25 cellular contexts compared by ENCODE assay signal in genomic region chr21:43808367-43808766, GRCh38. TPM values are rescaled to one million over a fixed set of nuclear protein-coding genes. Genes with fewer than 3 reads are reported as not detected.
DNase-seq lines count a peak whose midpoint lies in the region; ATAC-seq and TF ChIP-seq lines count a peak whose summit lies in the region.
"Had no signal": no experiment of that assay in that cellular context is flagged by ENCODE, and none has a peak within 500 bp of the region (broad histone marks: within the 10 kb centered on the region; RNA-seq: fewer than 3 reads in every experiment).

No MANE protein-coding gene starts in this region.

- H3K9me3 Mint-ChIP-seq in activated T-cell treated with anti-CD3 and anti-CD28 coated beads, Interleukin-2, amount 50 U/mL, for 24 hours = no peaks in the 10 kb centered on the region
- no peaks in the 10 kb centered on the region for H3K9me3 Mint-ChIP-seq in activated T-cell treated with anti-CD3 and anti-CD28 coated beads, Interleukin-2, amount 50 U/mL, for 72 hours
- H3K9me3 Mint-ChIP-seq: CD8-positive, alpha-beta memory T cell; HFFc6 had no signal

- no peak for DNase-seq in activated T-cell treated with anti-CD3 and anti-CD28 coated beads, Interleukin-2, amount 50 U/mL, for 24 hours
- DNase-seq in activated T-cell treated with anti-CD3 and anti-CD28 coated beads, Interleukin-2, amount 50 U/mL, for 72 hours = no peak
- no peak for DNase-seq in RWPE1 (ENCODE audit: low spot score)
- no peak for DNase-seq in neuronal stem cell (ENCODE audit: low spot score)
- DNase-seq in dedifferentiated amniotic fluid mesenchymal stem cell (ENCODE audit: extremely low spot score) = no peak
- DNase-seq in SW480 (ENCODE audit: low spot score) = no peak
- DNase-seq in transverse colon = no peak
- DNase-seq: ACHN; Calu3; CD8-positive, alpha-beta memory T cell; DMS153; GDM1; H7; HFFc6; KBM-7; NCI-H1092; NCI-H1436; NCI-H187 treated with DMSO at 0.1 percent for 48 hours; NCI-H2107; NCI-H446 treated with DMSO at 0.1 percent for 48 hours; NCI-H526 treated with DMSO at 0.1 percent for 48 hours; SJCRH30 had no signal

- no peak overlapping the region for H3K9ac ChIP-seq in neuronal stem cell (ENCODE audit: low read depth, low read length, poor library complexity)

- H3K79me1 ChIP-seq in neuronal stem cell (ENCODE audit: low read depth, low read length) = peaks cover 9% of the 10 kb centered on the region

- TF ChIP-seq EP300 in transverse colon (IDR thresholded peaks at IDR 0.05; ENCODE audit: low read depth) = no peak

- H3K4me1 ChIP-seq in DOHH2 (ENCODE audit: control insufficient read depth, low read length) = peaks cover 79% of the 10 kb centered on the region
- peaks cover 6% of the 10 kb centered on the region in 2 donors for H3K4me1 ChIP-seq in neuronal stem cell (ENCODE audit: control insufficient read depth in 2 of 2, insufficient read depth in 1 of 2, low read depth in 1 of 2, low read length in 2 of 2)
- H3K4me1 ChIP-seq in transverse colon = peaks cover 7 to 28% (median 23%) of the 10 kb centered on the region in 4 donors

- no peak overlapping the region for H4K8ac ChIP-seq in neuronal stem cell (ENCODE audit: low read depth, low read length)

- peak overlapping the region; percentile 73 for H3K27ac ChIP-seq in DOHH2 (ENCODE audit: low read depth, low read length)
- H3K27ac ChIP-seq in RWPE1 = peak overlapping the region; percentile 75
- H3K27ac ChIP-seq in neuronal stem cell (replicated peaks; ENCODE audit: low read length) = no peak overlapping the region
- no peak overlapping the region for H3K27ac ChIP-seq in transverse colon
- H3K27ac ChIP-seq: 22Rv1, C4-2B, SJCRH30 had no signal

- H3K27me3 ChIP-seq in DOHH2 (ENCODE audit: control insufficient read depth, low read length) (no peaks in the 10 kb centered on the region), neuronal stem cell (ENCODE audit: control insufficient read depth in 3 of 3, insufficient read depth in 3 of 3, low read depth in 1 of 3, low read length in 3 of 3) (no peaks in the 10 kb centered on the region), transverse colon (no peaks in the 10 kb centered on the region)
- H3K27me3 ChIP-seq: SJCRH30 had no signal

- CTCF ChIA-PET in RWPE1 (lab: Yijun Ruan, JAX) = interaction anchor here (0.5 kb wide), 1 partner anchor 116 kb away, joined by 3 read pairs; no protein-coding TSS in a partner anchor

- H3K23ac ChIP-seq in neuronal stem cell (ENCODE audit: low read depth, low read length, poor library complexity) = no peak overlapping the region

- H3K14ac ChIP-seq in neuronal stem cell (ENCODE audit: low read length) = peak overlapping the region; percentile 71

- H2BK15ac ChIP-seq in neuronal stem cell (ENCODE audit: low read length) = no peak overlapping the region

- H3K27ac Mint-ChIP-seq in activated T-cell treated with anti-CD3 and anti-CD28 coated beads, Interleukin-2, amount 50 U/mL, for 24 hours = peak overlapping the region; percentile 37
- H3K27ac Mint-ChIP-seq in activated T-cell treated with anti-CD3 and anti-CD28 coated beads, Interleukin-2, amount 50 U/mL, for 72 hours = no peak overlapping the region
- H3K27ac Mint-ChIP-seq: CD8-positive, alpha-beta memory T cell; HFFc6 had no signal

- H3K79me2 ChIP-seq in DOHH2 (ENCODE audit: control insufficient read depth, low read length) = peaks cover 43% of the 10 kb centered on the region

- H3F3A ChIP-seq in DOHH2 (ENCODE audit: control insufficient read depth, insufficient read depth) = peaks cover 19% of the 10 kb centered on the region

- no peak overlapping the region for H2BK120ac ChIP-seq in neuronal stem cell (ENCODE audit: low read depth, low read length)

- no peak overlapping the region for H3K4me3 Mint-ChIP-seq in activated T-cell treated with anti-CD3 and anti-CD28 coated beads, Interleukin-2, amount 50 U/mL, for 24 hours
- H3K4me3 Mint-ChIP-seq in activated T-cell treated with anti-CD3 and anti-CD28 coated beads, Interleukin-2, amount 50 U/mL, for 72 hours = no peak overlapping the region
- H3K4me3 Mint-ChIP-seq: CD8-positive, alpha-beta memory T cell; HFFc6 had no signal

- peaks cover 49% of the 10 kb centered on the region for H3K36me3 Mint-ChIP-seq in activated T-cell treated with anti-CD3 and anti-CD28 coated beads, Interleukin-2, amount 50 U/mL, for 24 hours (ENCODE audit: low read depth)
- peaks cover 0 to 2% of the 10 kb centered on the region in 2 donors for H3K36me3 Mint-ChIP-seq in activated T-cell treated with anti-CD3 and anti-CD28 coated beads, Interleukin-2, amount 50 U/mL, for 72 hours (ENCODE audit: insufficient read depth in 2 of 2)

- no peaks in the 10 kb centered on the region for H3K27me3 Mint-ChIP-seq in activated T-cell treated with anti-CD3 and anti-CD28 coated beads, Interleukin-2, amount 50 U/mL, for 24 hours
- no peaks in the 10 kb centered on the region for H3K27me3 Mint-ChIP-seq in activated T-cell treated with anti-CD3 and anti-CD28 coated beads, Interleukin-2, amount 50 U/mL, for 72 hours (ENCODE audit: low read depth)

- no peak for ATAC-seq in activated T-cell treated with anti-CD3 and anti-CD28 coated beads, Interleukin-2, amount 50 U/mL, for 72 hours (replicated peaks in 1 of 2)

- H3K4me2 ChIP-seq in DOHH2 (ENCODE audit: low read length) (peak overlapping the region; percentile 92), neuronal stem cell (ENCODE audit: insufficient read depth, low read length, poor library complexity, severe bottlenecking) (no peak overlapping the region)

- H2BK12ac ChIP-seq in neuronal stem cell (ENCODE audit: low read length) = no peak overlapping the region

- H3K18ac ChIP-seq in neuronal stem cell (ENCODE audit: low read length) = no peak overlapping the region

- no peak for TF ChIP-seq POLR2A in transverse colon (IDR thresholded peaks at IDR 0.05)

- no peak overlapping the region for H2BK5ac ChIP-seq in neuronal stem cell (ENCODE audit: low read length)

- no peaks in the 10 kb centered on the region for H3K9me2 ChIP-seq in DOHH2 (replicated peaks; ENCODE audit: control insufficient read depth, low read length)

- no peak for TF ChIP-seq CTCF in DOHH2 (IDR thresholded peaks at IDR 0.05; ENCODE audit: low read depth, low read length, poor library complexity, severe bottlenecking)
- no peak for TF ChIP-seq CTCF in RWPE1 (conservative IDR thresholded peaks at IDR 0.05; ENCODE audit: low read depth)
- TF ChIP-seq CTCF in transverse colon (IDR thresholded peaks at IDR 0.05) = no peak

- H3K4ac ChIP-seq in neuronal stem cell (ENCODE audit: low read length) = no peak overlapping the region

- peaks cover 5% of the 10 kb centered on the region for H3K4me1 Mint-ChIP-seq in activated T-cell treated with anti-CD3 and anti-CD28 coated beads, Interleukin-2, amount 50 U/mL, for 24 hours (ENCODE audit: low read depth)
- peaks cover 21% of the 10 kb centered on the region for H3K4me1 Mint-ChIP-seq in activated T-cell treated with anti-CD3 and anti-CD28 coated beads, Interleukin-2, amount 50 U/mL, for 72 hours (ENCODE audit: low read depth)

- no peak overlapping the region for H4K91ac ChIP-seq in neuronal stem cell (ENCODE audit: low read depth, low read length, poor library complexity)

- no peak overlapping the region for H2AK5ac ChIP-seq in neuronal stem cell (ENCODE audit: low read depth, low read length)

- in situ Hi-C loops in transverse colon (cut with MboI; ENCODE audit: low pct_ligation_motif_present in 1 of 4, low pct_unique_long_range_greater_than_20kb in 1 of 4, low sequenced_read_pairs in 3 of 4) = loop anchor here in 2 of 4 donors (25.0 kb wide), 2 partner anchors 129 to 179 kb away; no protein-coding TSS in a partner anchor

- WGBS in neuronal stem cell (ENCODE audit: extremely low coverage in 2 of 2, insufficient read length in 2 of 2, insufficient replicate concordance in 1 of 2), 2 donors = no CpG with 5 or more reads among the region's 18 CpGs
- WGBS in transverse colon (ENCODE audit: low coverage in 1 of 2), 2 donors = 83% methylated on average over 18 of the region's 18 CpGs; no CpG with 5 or more reads in 1 of the 2 donors

- intact Hi-C loops in transverse colon (cut with DNase I; ENCODE audit: low total_unique reads) = no loop called here

- POLR2A ChIA-PET in RWPE1 (lab: Yijun Ruan, JAX; ENCODE audit: low non-redundant PET) = no interaction called here

- H3K36me3 ChIP-seq in DOHH2 (ENCODE audit: control insufficient read depth, low read length) (peaks cover 40% of the 10 kb centered on the region), neuronal stem cell (replicated peaks in 1 of 2; ENCODE audit: control insufficient read depth in 2 of 2, insufficient read depth in 2 of 2, low read length in 2 of 2) (peaks cover 15 to 26% of the 10 kb centered on the region in 2 donors), transverse colon (no peaks in the 10 kb centered on the region)

- no peak overlapping the region for H2AFZ ChIP-seq in neuronal stem cell (ENCODE audit: low read length)

- H4K20me1 ChIP-seq in DOHH2 (ENCODE audit: control insufficient read depth, insufficient read depth, low read depth, low read length) = peaks cover 4% of the 10 kb centered on the region; the same call in 1 of the 2 replicates

- H3K9me3 ChIP-seq in DOHH2 (ENCODE audit: control insufficient read depth, insufficient read depth, low read length) (no peaks in the 10 kb centered on the region), neuronal stem cell (replicated peaks in 1 of 2; ENCODE audit: control insufficient read depth in 2 of 2, insufficient read depth in 1 of 2, low read depth in 1 of 2, low read length in 2 of 2) (peaks cover 0 to 2% of the 10 kb centered on the region in 2 donors), transverse colon (no peaks in the 10 kb centered on the region)
- H3K9me3 ChIP-seq: SJCRH30 had no signal

- peak overlapping the region; percentile 73 for H3K4me3 ChIP-seq in DOHH2 (ENCODE audit: low read length)
- H3K4me3 ChIP-seq in neuronal stem cell (ENCODE audit: low read length in 2 of 2) = no peak overlapping the region
- H3K4me3 ChIP-seq in transverse colon = no peak overlapping the region
- H3K4me3 ChIP-seq: SJCRH30 had no signal

RNA-seq across cellular contexts. Expression of gene RRP1, which starts 19.0 kb away (rescaled TPM):
- 10 to 100 TPM; 30.3 to 41.9 TPM for total RNA-seq in activated T-cell treated with anti-CD3 and anti-CD28 coated beads, Interleukin-2, amount 50 U/mL, for 72 hours
- polyA plus RNA-seq in neuronal stem cell (2013, experiment 1 of 2) = 18.5 TPM
- polyA plus RNA-seq in neuronal stem cell (2013, experiment 2 of 2) = 19.3 TPM
- 10 to 100 TPM in 2 of 4 donors, 1 to 10 TPM in 2; 5.2 to 26.1 (median 11.1) TPM for total RNA-seq in transverse colon

RNA-seq across cellular contexts. Expression of gene CSTB, which starts 32.3 kb away (rescaled TPM):
- 10 to 100 TPM; 30.7 to 32.3 TPM for total RNA-seq in activated T-cell treated with anti-CD3 and anti-CD28 coated beads, Interleukin-2, amount 50 U/mL, for 72 hours
- 86.0 TPM for polyA plus RNA-seq in neuronal stem cell (2013, experiment 1 of 2)
- 88.8 TPM for polyA plus RNA-seq in neuronal stem cell (2013, experiment 2 of 2)
- 10 to 100 TPM; 16.1 to 61.7 (median 19.6) TPM for total RNA-seq in transverse colon

RNA-seq across cellular contexts. Expression of gene AGPAT3, which starts 56.7 kb away (rescaled TPM):
- total RNA-seq in activated T-cell treated with anti-CD3 and anti-CD28 coated beads, Interleukin-2, amount 50 U/mL, for 72 hours = 10 to 100 TPM; 86.1 to 87.1 TPM
- 7.7 TPM for polyA plus RNA-seq in neuronal stem cell (2013, experiment 1 of 2)
- polyA plus RNA-seq in neuronal stem cell (2013, experiment 2 of 2) = 7.4 TPM
- 100 to 1,000 TPM in 1 of 4 donors, 10 to 100 TPM in 3; 59.9 to 116 (median 85.3) TPM for total RNA-seq in transverse colon

Comparison
In these comparisons a context has a peak if more than half of its experiments do, and no peak if none do; other contexts are left out.
1. H3K27ac ChIP-seq: peak in DOHH2 (single experiment) and RWPE1 (single experiment); none in neuronal stem cell (single experiment) and transverse colon (0 of 4).